Comparison of ENCODE assay signal across 8 cellular contexts in genomic region chr16:50024684-50025543, GRCh38. TPM values are rescaled to one million over a fixed set of nuclear protein-coding genes. Genes with fewer than 3 reads are reported as not detected.
DNase-seq lines count a peak whose midpoint lies in the region; ATAC-seq lines count a peak whose summit lies in the region.

Gene CNEP1R1 (plus strand): TSS chr16:50025225. CDS start chr16:50025316, 91 bp downstream.

- H2BK120ac ChIP-seq in mesendoderm (ENCODE audit: low read depth, low read length) = no peak within 1 kb of the TSS

- H3K4ac ChIP-seq in mesendoderm (ENCODE audit: low read depth, low read length) = no peak within 1 kb of the TSS

- H3K4me3 ChIP-seq in endocrine pancreas (ENCODE audit: control insufficient read depth, insufficient read depth, low read length) (peak within 1 kb of the TSS; percentile 95), mesendoderm (ENCODE audit: low read length) (peak within 1 kb of the TSS; percentile 97)

- no peak within 1 kb of the TSS for H2BK5ac ChIP-seq in mesendoderm (ENCODE audit: low read length)

- H3K4me1 ChIP-seq in endocrine pancreas (ENCODE audit: control insufficient read depth, insufficient read depth, low read length) = peaks cover 16% of the 10 kb centered on the region
- H3K4me1 ChIP-seq in mesendoderm (ENCODE audit: control insufficient read depth, low read depth, low read length) = no peaks in the 10 kb centered on the region

- H3K36me3 ChIP-seq in endocrine pancreas (ENCODE audit: control insufficient read depth, insufficient read depth, low read length) = no peaks in the 10 kb centered on the region
- H3K36me3 ChIP-seq in mesendoderm (ENCODE audit: control insufficient read depth, insufficient read depth, low read length) = no peaks in the 10 kb centered on the region

- peak within 1 kb of the TSS; percentile 99 for H3K9ac ChIP-seq in endocrine pancreas (ENCODE audit: control insufficient read depth, insufficient read depth, low read length)
- H3K9ac ChIP-seq in mesendoderm (ENCODE audit: low read length) = peak within 1 kb of the TSS; percentile 96

- H3K18ac ChIP-seq in mesendoderm (ENCODE audit: low read length) = peak within 1 kb of the TSS; percentile 77

- ATAC-seq in GM21381 (IDR thresholded peaks at IDR 0.05; ENCODE audit: unreplicated experiment) = peak; percentile 99

- H3K79me2 ChIP-seq in mesendoderm (ENCODE audit: control insufficient read depth, insufficient read depth, low read length) = peaks cover 11% of the 10 kb centered on the region

- H3K23ac ChIP-seq in mesendoderm (ENCODE audit: low read length) = peak within 1 kb of the TSS; percentile 37

- no peaks in the 10 kb centered on the region for H3K9me3 ChIP-seq in endocrine pancreas (ENCODE audit: control insufficient read depth, low read length)

- H2BK15ac ChIP-seq in mesendoderm (replicated peaks; ENCODE audit: low read depth) = no peak within 1 kb of the TSS

- DNase-seq in D341Med (ENCODE audit: low spot score) (peak; percentile 98), HUDEP-2 (lab: John Stamatoyannopoulos, UW; ENCODE audit: unreplicated experiment in 76 of 76) (peak; percentile 13 to 97 (median 92)), NOMO-1 treated with dmso at 0.1 percent for 144 hours (lab: John Stamatoyannopoulos, UW; ENCODE audit: unreplicated experiment) (peak; percentile 96), mesendoderm (peak; percentile 99)
- DNase-seq in activated CD8-positive, alpha-beta memory T cell treated with anti-CD3 and anti-CD28 coated beads for 48 hours (ENCODE audit: low read depth in 2 of 3, low spot score in 2 of 3) = peak; percentile 75 to 88 (median 81)
- peak; percentile 78 for DNase-seq in stimulated activated CD8-positive, alpha-beta memory T cell treated with anti-CD3 and anti-CD28 coated beads, Interleukin-15, amount 100 ng/mL, for 1 hour (ENCODE audit: low read depth)

- peak within 1 kb of the TSS; percentile 94 for H3K4me2 ChIP-seq in mesendoderm (ENCODE audit: low read length)

- no peak within 1 kb of the TSS for H2AK5ac ChIP-seq in mesendoderm (ENCODE audit: low read length)

- peak within 1 kb of the TSS; percentile 77 for H4K8ac ChIP-seq in mesendoderm (ENCODE audit: low read depth, low read length)

- WGBS in mesendoderm (ENCODE audit: extremely low coverage, insufficient coverage, low lambda C conversion rate) = no CpG with 5 or more reads among the region's 65 CpGs

- H3K27me3 ChIP-seq in endocrine pancreas (ENCODE audit: control insufficient read depth, insufficient read depth, low read length) = no peaks in the 10 kb centered on the region
- no peaks in the 10 kb centered on the region for H3K27me3 ChIP-seq in mesendoderm (ENCODE audit: insufficient read depth, low read length, poor library complexity)

- peaks cover 7% of the 10 kb centered on the region for H3K79me1 ChIP-seq in mesendoderm (ENCODE audit: low read length)

- H3K27ac ChIP-seq in mesendoderm (ENCODE audit: low read depth, low read length) = peak within 1 kb of the TSS; percentile 25

- H4K5ac ChIP-seq in mesendoderm (ENCODE audit: low read length) = no peak within 1 kb of the TSS

- H3K56ac ChIP-seq in mesendoderm (ENCODE audit: low read length) = peak within 1 kb of the TSS; percentile 95

RNA-seq across cellular contexts. Expression of gene CNEP1R1, which starts in this region (rescaled TPM):
- 8.6 TPM for polyA plus RNA-seq in mesendoderm (2013, experiment 1 of 2)
- 7.9 TPM for polyA plus RNA-seq in mesendoderm (2013, experiment 2 of 2)

Comparison
In these comparisons a context has a peak if more than half of its experiments do, and no peak if none do; other contexts are left out.
1. Peak in every context shown above with its lines: DNase-seq, ATAC-seq, H3K4me3 ChIP-seq and H3K27ac ChIP-seq.